ENCODE assay signal across 8 cellular contexts in the genomic region with DNA sequence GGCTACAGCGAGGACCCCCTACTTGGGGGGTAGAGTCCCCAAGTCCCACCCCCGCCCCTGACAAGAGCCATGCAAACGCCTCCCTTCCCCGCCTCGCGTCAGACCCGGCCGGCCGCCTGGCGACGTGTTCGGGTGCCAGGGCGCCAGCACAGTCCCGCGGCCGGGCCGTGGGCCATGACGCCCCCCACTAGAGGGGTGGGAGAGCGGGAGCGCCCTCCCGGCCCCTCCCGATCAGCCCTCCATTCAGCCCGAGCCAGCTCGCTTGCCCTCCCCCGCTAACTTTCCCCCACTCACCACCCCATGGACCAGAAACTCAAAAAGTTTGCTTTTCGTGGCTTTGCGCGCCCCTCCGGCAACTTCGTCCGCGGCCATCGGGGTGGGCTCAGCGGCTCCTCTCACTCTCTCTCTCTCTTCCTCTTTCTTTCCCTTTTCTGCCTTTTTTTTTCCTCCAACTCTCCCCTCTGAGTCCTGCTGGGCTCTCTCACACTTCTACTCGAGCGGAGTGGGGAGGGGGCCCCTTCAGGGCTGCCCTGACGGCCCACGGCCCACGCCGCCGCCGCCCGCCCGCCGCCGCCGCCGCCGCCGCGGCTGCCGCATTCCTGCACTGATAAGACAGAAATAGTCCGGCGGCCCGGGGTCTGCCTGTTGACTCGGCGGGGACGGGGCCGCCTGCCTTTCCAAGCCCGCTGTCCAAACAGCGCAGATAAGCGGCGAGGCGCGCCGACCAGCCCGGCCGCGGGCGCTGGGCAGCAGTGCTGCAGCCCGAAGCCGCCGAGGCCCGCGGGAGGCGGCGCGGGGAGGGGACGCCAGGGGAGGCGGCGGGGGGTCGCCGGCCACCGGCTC. TPM values are rescaled to one million over a fixed set of nuclear protein-coding genes. Genes with fewer than 3 reads are reported as not detected.
DNase-seq lines count a peak whose midpoint lies in the region; ATAC-seq, FAIRE-seq and TF ChIP-seq lines count a peak whose summit lies in the region.

A gene (minus strand): TSS at position 504 of the 843 bp plus-strand sequence. CDS start 132 bp downstream, at position 372.

- H3K4me1 ChIP-seq in SJSA1 (replicated peaks): peaks cover 59% of the 10 kb centered on the region
- H3K4me1 ChIP-seq in kidney (ENCODE audit: control insufficient read depth in 1 of 2, insufficient read depth in 1 of 2, low read depth in 1 of 2, low read length in 2 of 2): peaks cover 25 to 59% of the 10 kb centered on the region in 2 donors
- peaks cover 74 to 76% (median 75%) of the 10 kb centered on the region in 3 donors for H3K4me1 ChIP-seq in skeletal muscle tissue (ENCODE audit: control insufficient read depth in 3 of 3, insufficient read depth in 3 of 3, low read length in 3 of 3)

- H3K36me3 ChIP-seq in SJSA1 (0 out of 2 replicates have a peak, but pooled peaks cover 9% of the 10 kb centered on the region), kidney (ENCODE audit: control insufficient read depth in 1 of 2, insufficient read depth in 2 of 2, low read length in 2 of 2) (no peaks in the 10 kb centered on the region), skeletal muscle tissue (ENCODE audit: control insufficient read depth in 3 of 3, insufficient read depth in 3 of 3, low read length in 3 of 3) (no peaks in the 10 kb centered on the region)

- DNase-seq in stimulated activated CD4-positive, alpha-beta T cell treated with anti-CD3 and anti-CD28 coated beads, Interleukin-12 subunit alpha, Interleukin-12 subunit beta, amount 100 ng/mL, for 4 hours: peak; percentile 43
- DNase-seq in stimulated activated CD4-positive, alpha-beta T cell treated with anti-CD3 and anti-CD28 coated beads, Interleukin-2, amount 100 ng/mL, for 48 hours: no peak
- DNase-seq in SJSA1 (ENCODE audit: low read depth in 1 of 2, low spot score in 2 of 2) (peak; percentile 62 to 75), cerebellum (ENCODE audit: low spot score) (peak; percentile 77), kidney (peak; percentile 89)

- ATAC-seq in GM21381 (IDR thresholded peaks at IDR 0.05; ENCODE audit: unreplicated experiment) (no peak), HG02870 (IDR thresholded peaks at IDR 0.05; ENCODE audit: unreplicated experiment) (no peak)

- peak within 1 kb of the TSS; percentile 66 for H3K27ac ChIP-seq in SJSA1
- peak within 1 kb of the TSS; percentile 89 to 93 for H3K27ac ChIP-seq in kidney (ENCODE audit: low read depth in 2 of 2, low read length in 2 of 2)
- H3K27ac ChIP-seq in skeletal muscle tissue (ENCODE audit: low read depth, low read length): peak within 1 kb of the TSS; percentile 97

- H3K9ac ChIP-seq in kidney (ENCODE audit: low read length in 2 of 2): peak within 1 kb of the TSS; percentile 55 to 71
- peak within 1 kb of the TSS; percentile 88 to 97 (median 95) for H3K9ac ChIP-seq in skeletal muscle tissue (ENCODE audit: low read depth in 1 of 3, low read length in 3 of 3)

- H3K9me3 ChIP-seq in SJSA1 (replicated peaks): no peaks in the 10 kb centered on the region; the same call in 1 of the 2 replicates
- H3K9me3 ChIP-seq in kidney (ENCODE audit: control insufficient read depth in 1 of 2, low read length in 2 of 2): no peaks in the 10 kb centered on the region
- H3K9me3 ChIP-seq in skeletal muscle tissue (ENCODE audit: control insufficient read depth in 3 of 3, low read length in 3 of 3): no peaks in the 10 kb centered on the region

- no peaks in the 10 kb centered on the region for H3K27me3 ChIP-seq in SJSA1 (replicated peaks)
- H3K27me3 ChIP-seq in skeletal muscle tissue (ENCODE audit: control insufficient read depth in 3 of 3, insufficient read depth in 3 of 3, low read length in 3 of 3): peaks cover 0 to 7% (median 0%) of the 10 kb centered on the region in 3 donors

- no peak for TF ChIP-seq CTCF in kidney (IDR thresholded peaks at IDR 0.05; ENCODE audit: borderline replicate concordance, extremely low read depth, insufficient read depth)

- intact Hi-C loops in kidney (cut with DNase I): loop anchor here (10.0 kb wide), 1 partner anchor 56 kb away; no protein-coding TSS in a partner anchor

- peak within 1 kb of the TSS; percentile 59 for H3K4me3 ChIP-seq in SJSA1
- peak within 1 kb of the TSS; percentile 58 to 65 for H3K4me3 ChIP-seq in kidney (ENCODE audit: low read length in 2 of 2)
- H3K4me3 ChIP-seq in skeletal muscle tissue (ENCODE audit: low read length in 3 of 3): peak within 1 kb of the TSS; percentile 85 to 91 (median 85)

- FAIRE-seq in kidney (lab: Jason Lieb, UNC): no peak

RNA-seq across cellular contexts. Expression of the gene that starts here (rescaled TPM):
- total RNA-seq in SJSA1 (2014; rRNA removed; shearing (Covaris generic)): 20.9 and 22.6 TPM in 2 replicates
- total RNA-seq in cerebellum (76.5 TPM), kidney (52.5 TPM), skeletal muscle tissue (101 TPM)
- polyA plus RNA-seq in kidney (ENCODE audit: insufficient read depth, low read depth, low replicate concordance): 46.4 TPM

Comparison
In these comparisons a context has a peak if more than half of its experiments do, and no peak if none do; other contexts are left out.
1. DNase-seq: peak in stimulated activated CD4-positive, alpha-beta T cell treated with anti-CD3 and anti-CD28 coated beads, Interleukin-12 subunit alpha, Interleukin-12 subunit beta, amount 100 ng/mL, for 4 hours (single experiment), SJSA1 (2 of 2), cerebellum (single experiment) and kidney (single experiment); none in stimulated activated CD4-positive, alpha-beta T cell treated with anti-CD3 and anti-CD28 coated beads, Interleukin-2, amount 100 ng/mL, for 48 hours (0 of 2).
2. Peak in every context shown above with its lines, with median percentiles within 50 percentile points of each other: H3K27ac ChIP-seq and H3K4me3 ChIP-seq.